12 cellular contexts compared by ENCODE assay signal in genomic region chr15:62603757-62604156, GRCh38.
DNase-seq lines count a peak whose midpoint lies in the region; ATAC-seq, FAIRE-seq and TF ChIP-seq lines count a peak whose summit lies in the region.
"Had no signal": no experiment of that assay in that cellular context is flagged by ENCODE, and none has a peak within 500 bp of the region (broad histone marks: within the 10 kb centered on the region; RNA-seq: fewer than 3 reads in every experiment).

No MANE protein-coding gene starts in this region.

- FAIRE-seq in bronchial epithelial cell (lab: Jason Lieb, UNC) (no peak), frontal cortex (lab: Jason Lieb, UNC) (no peak)

- CTCF ChIA-PET in MCF 10A (lab: Yijun Ruan, JAX): interaction anchor here (0.7 to 2.4 kb wide), 5 partner anchors 13 to 188 kb away, joined by 3 to 11 read pairs (median 3); no protein-coding TSS in a partner anchor

- no TSS peak for BruUV-seq in MCF 10A (replicated peaks; lab: Mats Ljungman, UMichigan)

- H3K27ac Mint-ChIP-seq in MCF 10A (ENCODE audit: low read depth, unreplicated experiment) (peak overlapping the region; percentile 95), type B pancreatic cell (no peak overlapping the region)

- H3K9me3 ChIP-seq in breast epithelium (no peaks in the 10 kb centered on the region), right cardiac atrium (ENCODE audit: control insufficient read depth, low read length) (no peaks in the 10 kb centered on the region), suprapubic skin (no peaks in the 10 kb centered on the region)
- H3K9me3 ChIP-seq: thyroid gland had no signal

- H3K27me3 Mint-ChIP-seq in MCF 10A (ENCODE audit: insufficient read depth, unreplicated experiment) (no peaks in the 10 kb centered on the region), type B pancreatic cell (no peaks in the 10 kb centered on the region)

- intact Hi-C loops in MCF 10A (cut with micrococcal nuclease) (loop anchor here (10.0 kb wide), 1 partner anchor 209 kb away; the partner anchor contains the start of gene TLN2), breast epithelium (cut with DNase I; ENCODE audit: low total_unique reads) (no loop called here), right cardiac atrium (cut with DNase I) (no loop called here)

- ATAC-seq in right cardiac atrium: peak in 1 of 2 donors; percentile 23

- H3K4me1 ChIP-seq in breast epithelium (no peaks in the 10 kb centered on the region), right cardiac atrium (ENCODE audit: control insufficient read depth, insufficient read depth, low read length) (peaks cover 13% of the 10 kb centered on the region), suprapubic skin (peaks cover 39% of the 10 kb centered on the region)
- H3K4me1 ChIP-seq: thyroid gland had no signal

- H3K36me3 ChIP-seq in breast epithelium: no peaks in the 10 kb centered on the region
- H3K36me3 ChIP-seq in bronchial epithelial cell (ENCODE audit: control insufficient read depth, insufficient read depth, low read length): no peaks in the 10 kb centered on the region
- H3K36me3 ChIP-seq in suprapubic skin: no peaks in the 10 kb centered on the region
- H3K36me3 ChIP-seq: thyroid gland had no signal

- TF ChIP-seq CTCF in MCF 10A (IDR thresholded peaks at IDR 0.05; ENCODE audit: unreplicated experiment) (no peak), breast epithelium (IDR thresholded peaks at IDR 0.05) (no peak), bronchial epithelial cell (IDR thresholded peaks at IDR 0.05; ENCODE audit: insufficient read depth, low read length, severe bottlenecking) (no peak), suprapubic skin (IDR thresholded peaks at IDR 0.05) (no peak), type B pancreatic cell (conservative IDR thresholded peaks at IDR 0.05) (no peak)

- POLR2A ChIA-PET in MCF 10A (lab: Yijun Ruan, JAX): interaction anchor here (0.7 to 4.6 kb wide), 27 partner anchors 9 to 946 kb away, joined by 3 to 30 read pairs (median 4); partner anchors contain the start of genes RPS27L and TLN2

- no peak for TF ChIP-seq EP300 in suprapubic skin (IDR thresholded peaks at IDR 0.05)

- no peak for TF ChIP-seq POLR2A in breast epithelium (IDR thresholded peaks at IDR 0.05)
- TF ChIP-seq POLR2A in suprapubic skin (IDR thresholded peaks at IDR 0.05): no peak

- H3K27ac ChIP-seq in breast epithelium (peak overlapping the region in 1 of 2 donors; percentile 36), right cardiac atrium (ENCODE audit: low read length) (peak overlapping the region; percentile 44), suprapubic skin (peak overlapping the region; percentile 50)
- H3K27ac ChIP-seq: 22Rv1, thyroid gland had no signal

- H3K4me3 Mint-ChIP-seq in MCF 10A (ENCODE audit: unreplicated experiment) (peak overlapping the region; percentile 22), type B pancreatic cell (no peak overlapping the region)
- H3K4me3 Mint-ChIP-seq: neural crest cell had no signal

- peaks cover 47% of the 10 kb centered on the region for H3K4me1 Mint-ChIP-seq in MCF 10A (ENCODE audit: insufficient read depth, unreplicated experiment)
- peaks cover 35% of the 10 kb centered on the region for H3K4me1 Mint-ChIP-seq in type B pancreatic cell (ENCODE audit: unreplicated experiment)

- H3K4me3 ChIP-seq in breast epithelium: no peak overlapping the region
- no peak overlapping the region for H3K4me3 ChIP-seq in bronchial epithelial cell (ENCODE audit: low read depth, low read length)
- H3K4me3 ChIP-seq in right cardiac atrium (ENCODE audit: low read length): no peak overlapping the region
- no peak overlapping the region for H3K4me3 ChIP-seq in suprapubic skin
- H3K4me3 ChIP-seq: thyroid gland had no signal

- H3K27me3 ChIP-seq in breast epithelium (no peaks in the 10 kb centered on the region), bronchial epithelial cell (ENCODE audit: control insufficient read depth, insufficient read depth, low read length) (peaks cover 3% of the 10 kb centered on the region), right cardiac atrium (ENCODE audit: control insufficient read depth, insufficient read depth) (no peaks in the 10 kb centered on the region), suprapubic skin (no peaks in the 10 kb centered on the region)
- H3K27me3 ChIP-seq: thyroid gland had no signal

- 87% methylated on average over 1 of the region's 1 CpG for WGBS in right cardiac atrium
- 47% methylated on average over 1 of the region's 1 CpG for WGBS in suprapubic skin

- peak; percentile 96 for DNase-seq in MCF 10A (ENCODE audit: unreplicated experiment)
- DNase-seq in breast epithelium (ENCODE audit: low spot score in 2 of 2): no peak
- peak; percentile 93 for DNase-seq in bronchial epithelial cell (ENCODE audit: low read depth)
- no peak for DNase-seq in right cardiac atrium
- DNase-seq in suprapubic skin (ENCODE audit: low spot score in 2 of 2): no peak
- no peak for DNase-seq in frontal cortex (ENCODE audit: low spot score in 2 of 2)
- DNase-seq in stimulated activated CD4-positive, alpha-beta T cell treated with anti-CD3 and anti-CD28 coated beads, Interleukin-12 subunit alpha, Interleukin-12 subunit beta, amount 100 ng/mL, for 4 hours: no peak
- no peak for DNase-seq in type B pancreatic cell (ENCODE audit: extremely low spot score, unreplicated experiment)
- DNase-seq: NCI-H2107, thyroid gland had no signal

- H3K36me3 Mint-ChIP-seq in MCF 10A (ENCODE audit: insufficient read depth, unreplicated experiment) (no peaks in the 10 kb centered on the region), type B pancreatic cell (no peaks in the 10 kb centered on the region)

- H3K9me3 Mint-ChIP-seq in MCF 10A (ENCODE audit: unreplicated experiment) (no peaks in the 10 kb centered on the region), type B pancreatic cell (peaks cover 16% of the 10 kb centered on the region)
- H3K9me3 Mint-ChIP-seq: neural crest cell had no signal

Comparison
In these comparisons a context has a peak if more than half of its experiments do, and no peak if none do; other contexts are left out.
1. DNase-seq: peak in MCF 10A (single experiment) and bronchial epithelial cell (single experiment); none in breast epithelium (0 of 2), right cardiac atrium (0 of 3), suprapubic skin (0 of 2), frontal cortex (0 of 2), stimulated activated CD4-positive, alpha-beta T cell treated with anti-CD3 and anti-CD28 coated beads, Interleukin-12 subunit alpha, Interleukin-12 subunit beta, amount 100 ng/mL, for 4 hours (single experiment) and type B pancreatic cell (single experiment).